In the genomic region with DNA sequence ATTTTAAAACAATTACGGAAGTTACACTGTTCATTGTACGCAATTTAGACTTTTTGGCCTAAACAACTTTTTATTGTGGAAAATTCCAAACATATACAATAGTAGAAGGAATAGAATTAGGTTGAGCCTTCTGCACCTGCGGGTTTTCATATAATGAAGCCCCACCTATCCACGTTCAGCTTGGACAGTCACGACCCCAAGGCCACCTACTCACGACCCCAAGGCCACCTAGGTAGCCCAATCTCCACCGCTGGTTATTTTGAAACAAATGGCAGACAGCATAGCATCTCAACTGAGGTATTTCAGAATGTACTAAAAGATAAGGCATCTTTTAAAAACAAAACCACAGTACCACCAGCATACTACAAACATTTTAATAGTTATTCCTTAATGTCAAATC, we compare ENCODE assay signal across 8 cellular contexts. TPM values are rescaled to one million over a fixed set of nuclear protein-coding genes. Genes with fewer than 3 reads are reported as not detected.
DNase-seq lines count a peak whose midpoint lies in the region; ATAC-seq, FAIRE-seq and TF ChIP-seq lines count a peak whose summit lies in the region.

No MANE protein-coding gene starts in this region.

- H3K27me3 ChIP-seq in IMR-90 (ENCODE audit: control insufficient read depth, insufficient read depth, low read length) (no peaks in the 10 kb centered on the region), muscle layer of colon (ENCODE audit: control insufficient read depth in 1 of 2, insufficient read depth in 2 of 2, low read length in 2 of 2) (no peaks in the 10 kb centered on the region)

- in situ Hi-C loops in IMR-90 (cut with MboI; ENCODE audit: low sequenced_read_pairs) = no loop called here

- peak overlapping the region; percentile 97 for H2BK120ac ChIP-seq in IMR-90 (ENCODE audit: low read depth, low read length)

- H2BK5ac ChIP-seq in IMR-90 (ENCODE audit: low read depth, low read length, poor library complexity, severe bottlenecking) = peak overlapping the region; percentile 61

- no peaks in the 10 kb centered on the region; the same call in 1 of the 2 replicates for H3K36me3 ChIP-seq in IMR-90 (ENCODE audit: control insufficient read depth, insufficient read depth, low read length)
- H3K36me3 ChIP-seq in muscle layer of colon (ENCODE audit: insufficient read depth, low read length) = no peaks in the 10 kb centered on the region

- ATAC-seq in A549 (no peak), IMR-90 (ENCODE audit: low read depth) (no peak), HG02884 (IDR thresholded peaks at IDR 0.05; ENCODE audit: unreplicated experiment) (no peak)

- H3K9ac ChIP-seq in IMR-90 (ENCODE audit: low read depth, low read length) (peak overlapping the region; percentile 87), muscle layer of colon (ENCODE audit: low read length) (peak overlapping the region; percentile 66)

- H3K4me1 ChIP-seq in A549 (peaks cover 19% of the 10 kb centered on the region), IMR-90 (ENCODE audit: control insufficient read depth, insufficient read depth, low read length) (peaks cover 29% of the 10 kb centered on the region), muscle layer of colon (ENCODE audit: insufficient read depth, low read length) (peaks cover 47% of the 10 kb centered on the region)

- peaks cover 26% of the 10 kb centered on the region for H3K9me1 ChIP-seq in IMR-90 (ENCODE audit: insufficient read depth, low read length)

- no peak for FAIRE-seq in A549 (lab: Jason Lieb, UNC)

- H3K23ac ChIP-seq in IMR-90 (ENCODE audit: low read depth, low read length) = peak overlapping the region; percentile 97

- H3K9me3 ChIP-seq in A549 (no peaks in the 10 kb centered on the region), IMR-90 (ENCODE audit: control insufficient read depth, insufficient read depth, low read length) (no peaks in the 10 kb centered on the region), muscle layer of colon (ENCODE audit: low read length) (no peaks in the 10 kb centered on the region)

- H3K18ac ChIP-seq in IMR-90 (ENCODE audit: low read depth, low read length) = peak overlapping the region; percentile 42; the same call in 1 of the 2 replicates

- POLR2A ChIA-PET in A549 (lab: Yijun Ruan, JAX) = interaction anchor here (0.9 kb wide), 1 partner anchor 143 kb away, joined by 3 read pairs; no protein-coding TSS in a partner anchor
- POLR2A ChIA-PET in IMR-90 (lab: Charles Lee; ENCODE audit: unreplicated experiment) = no interaction called here

- H3K4ac ChIP-seq in IMR-90 (ENCODE audit: low read depth, low read length) = peak overlapping the region; percentile 99; the same call in 1 of the 2 replicates

- CTCF ChIA-PET in A549 (lab: Yijun Ruan, JAX) = interaction anchor here (0.7 to 4.8 kb wide), 4 partner anchors 10 to 83 kb away, joined by 3 to 23 read pairs (median 3); no protein-coding TSS in a partner anchor
- CTCF ChIA-PET in IMR-90 (lab: Yijun Ruan, JAX) = interaction anchor here (0.5 to 0.8 kb wide), 3 partner anchors 16 to 196 kb away, joined by 3 to 9 read pairs (median 4); a partner anchor contains a TSS

- no peak for TF ChIP-seq POLR2A in A549 (IDR thresholded peaks at IDR 0.05; ENCODE audit: low read length)
- TF ChIP-seq POLR2A in IMR-90 (IDR thresholded peaks at IDR 0.05; ENCODE audit: low read depth, low read length) = no peak

- no peak overlapping the region for H2BK20ac ChIP-seq in IMR-90 (ENCODE audit: low read depth, low read length)

- H2AFZ ChIP-seq in IMR-90 (replicated peaks; ENCODE audit: low read length, poor library complexity) = peak overlapping the region; percentile 98

- intact Hi-C loops in IMR-90 (cut with micrococcal nuclease) = loop anchor here (2.0 kb wide), 1 partner anchor 55 kb away; no protein-coding TSS in a partner anchor

- H3K27ac ChIP-seq in A549 = peak overlapping the region; percentile 74 to 89
- H3K27ac ChIP-seq in IMR-90 (ENCODE audit: insufficient read depth, low read length) = peak overlapping the region; percentile 76
- H3K27ac ChIP-seq in caudate nucleus (ENCODE audit: low read depth, low read length) = peak overlapping the region; percentile 38
- peak overlapping the region; percentile 93 for H3K27ac ChIP-seq in muscle layer of colon (ENCODE audit: low read depth, low read length)

- H2AK9ac ChIP-seq in IMR-90 (replicated peaks; ENCODE audit: low read depth, low read length, poor library complexity) = peak overlapping the region; percentile 99

- H3K56ac ChIP-seq in IMR-90 (ENCODE audit: extremely low read depth, insufficient read depth, low read length) = peak overlapping the region; percentile 96

- dilution Hi-C loops in IMR-90 (cut with HindIII; ENCODE audit: low sequenced_read_pairs, unreplicated experiment) = no loop called here

- H3K79me1 ChIP-seq in IMR-90 (ENCODE audit: low read depth in 1 of 2, low read length in 2 of 2) = peaks cover 20 to 73% of the 10 kb centered on the region in 2 experiments

- H4K5ac ChIP-seq in IMR-90 (ENCODE audit: low read depth, low read length) = no peak overlapping the region

- peak overlapping the region; percentile 89; the same call in 1 of the 3 replicates for H2BK15ac ChIP-seq in IMR-90 (ENCODE audit: low read depth, low read length)

- TF ChIP-seq EP300 in A549 (IDR thresholded peaks at IDR 0.05) = no peak

- BruUV-seq in IMR-90 (replicated peaks; lab: Mats Ljungman, UMichigan) = no TSS peak

- TF ChIP-seq RAD21 in A549 (conservative IDR thresholded peaks at IDR 0.05 in 1 of 2, IDR thresholded peaks at IDR 0.05 in 1 of 2) = no peak
- TF ChIP-seq RAD21 in IMR-90 (IDR thresholded peaks at IDR 0.05; ENCODE audit: low read length) = no peak

- WGBS in A549 (ENCODE audit: missing lambda C conversion rate) = 66% methylated on average over 7 of the region's 7 CpGs
- WGBS in IMR-90 (ENCODE audit: extremely low coverage in 2 of 2, insufficient read length in 1 of 2), 2 experiments = no CpG with 5 or more reads among the region's 7 CpGs

- H3K4me3 ChIP-seq in A549 (peak overlapping the region; percentile 56), IMR-90 (ENCODE audit: insufficient read depth, low read depth, low read length) (peak overlapping the region; percentile 69), muscle layer of colon (ENCODE audit: low read depth in 1 of 2, low read length in 2 of 2) (peak overlapping the region; percentile 83 to 86)

- no peak for TF ChIP-seq CTCF in A549 (IDR thresholded peaks at IDR 0.05)
- no peak for TF ChIP-seq CTCF in IMR-90 (conservative IDR thresholded peaks at IDR 0.05; ENCODE audit: low read depth, low read length)
- TF ChIP-seq CTCF in GM10266 (IDR thresholded peaks at IDR 0.05; ENCODE audit: control insufficient read depth, insufficient read depth, low read depth, missing control alignments) = no peak

- DNase-seq in A549 (ENCODE audit: low read depth in 1 of 2, low spot score in 1 of 2) (no peak), IMR-90 (no peak), caudate nucleus (lab: John Stamatoyannopoulos, UW) (no peak), NCI-H1092 (lab: John Stamatoyannopoulos, UW) (no peak), AML-193 (lab: John Stamatoyannopoulos, UW) (no peak), GM10266 (ENCODE audit: extremely low spot score) (no peak)

- H4K91ac ChIP-seq in IMR-90 (ENCODE audit: insufficient read depth, low read depth, low read length) = peak overlapping the region; percentile 96

- H3K4me2 ChIP-seq in A549 = peak overlapping the region; percentile 87
- peak overlapping the region; percentile 94 for H3K4me2 ChIP-seq in IMR-90 (ENCODE audit: low read depth, low read length)

- H2AK5ac ChIP-seq in IMR-90 (ENCODE audit: low read depth, low read length) = peak overlapping the region; percentile 79; the same call in 1 of the 2 replicates

- H4K8ac ChIP-seq in IMR-90 (ENCODE audit: low read depth in 2 of 2, low read length in 2 of 2) = peak overlapping the region; percentile 82 to 89

- H4K20me1 ChIP-seq in IMR-90 (ENCODE audit: insufficient read depth, low read length) = no peaks in the 10 kb centered on the region

- peak overlapping the region; percentile 97 for H3K14ac ChIP-seq in IMR-90 (replicated peaks; ENCODE audit: low read depth, low read length)

TF ChIP-seq in A549, 52 proteins besides CTCF, POLR2A, EP300 and RAD21 (continues in another document):
- no peak for TF ChIP-seq SMC3 (IDR thresholded peaks at IDR 0.05)

TF ChIP-seq in IMR-90, 13 proteins besides CTCF, POLR2A, EP300 and RAD21 (continues in another document):
- no peak for TF ChIP-seq NFE2L2 (IDR thresholded peaks at IDR 0.05; ENCODE audit: low read depth, low read length)

RNA-seq across cellular contexts. Expression of a gene that starts 0.6 kb away (rescaled TPM):
- polyA plus RNA-seq in A549 (2011; rRNA removed) = 2.5 and 2.6 TPM in 2 replicates
- 2.0 and 2.9 TPM in 2 replicates for polyA plus RNA-seq in A549 (2012; cell fraction: cytosol; rRNA removed)
- 12.0 and 12.8 TPM in 2 replicates for polyA plus RNA-seq in A549 (2012; cell fraction: nucleus; rRNA removed)
- 3.4 to 3.6 TPM (median 3.5 TPM) in 3 replicates for polyA plus RNA-seq in A549 (2017; fragmentation: RNase III; extraction: RNeasy Plus Mini Kit Qiagen cat#74134 plus additional on column Dnase treatment)
- polyA minus RNA-seq in A549 (2011; rRNA and poly(A)+ RNA removed) = 8.2 and 9.3 TPM in 2 replicates
- total RNA-seq in IMR-90 (2012; rRNA removed) = 5.3 and 9.1 TPM in 2 replicates
- 14.9 and 15.8 TPM in 2 replicates for polyA plus RNA-seq in IMR-90 (2012; rRNA removed)
- 6.1 and 7.0 TPM in 2 replicates for polyA plus RNA-seq in IMR-90 (2012; cell fraction: cytosol; rRNA removed)
- 69.7 and 95.5 TPM in 2 replicates for polyA plus RNA-seq in IMR-90 (2012; cell fraction: nucleus; rRNA removed; ENCODE audit: low replicate concordance)

RNA-seq across cellular contexts. Expression of a gene that starts 28.2 kb away (rescaled TPM):
- polyA plus RNA-seq in A549 (2011; rRNA removed) (not detected in 2 replicates), A549 (2017; fragmentation: RNase III; extraction: RNeasy Plus Mini Kit Qiagen cat#74134 plus additional on column Dnase treatment) (not detected in 3 replicates), IMR-90 (2012; rRNA removed) (not detected in 2 replicates)
- polyA plus RNA-seq in A549 (2012; cell fraction: cytosol; rRNA removed) = not detected in 2 replicates
- not detected in 2 replicates for polyA plus RNA-seq in A549 (2012; cell fraction: nucleus; rRNA removed)
- not detected in 2 replicates for polyA minus RNA-seq in A549 (2011; rRNA and poly(A)+ RNA removed)
- total RNA-seq in IMR-90 (2012; rRNA removed) = not detected in 2 replicates
- not detected in 2 replicates for polyA plus RNA-seq in IMR-90 (2012; cell fraction: cytosol; rRNA removed)
- polyA plus RNA-seq in IMR-90 (2012; cell fraction: nucleus; rRNA removed; ENCODE audit: low replicate concordance) = 0.07 and 0.18 TPM in 2 replicates

RNA-seq across cellular contexts. Expression of a gene that starts 58.0 kb away (rescaled TPM):
- 140 and 182 TPM in 2 replicates for polyA plus RNA-seq in A549 (2011; rRNA removed)
- polyA plus RNA-seq in A549 (2012; cell fraction: cytosol; rRNA removed) = 41.0 and 54.6 TPM in 2 replicates
- 60.1 and 65.0 TPM in 2 replicates for polyA plus RNA-seq in A549 (2012; cell fraction: nucleus; rRNA removed)
- 58.7 to 65.8 TPM (median 63.4 TPM) in 3 replicates for polyA plus RNA-seq in A549 (2017; fragmentation: RNase III; extraction: RNeasy Plus Mini Kit Qiagen cat#74134 plus additional on column Dnase treatment)
- 205 and 225 TPM in 2 replicates for polyA minus RNA-seq in A549 (2011; rRNA and poly(A)+ RNA removed)
- total RNA-seq in IMR-90 (2012; rRNA removed) = 83.3 and 148 TPM in 2 replicates
- polyA plus RNA-seq in IMR-90 (2012; rRNA removed) = 122 and 130 TPM in 2 replicates
- 188 and 191 TPM in 2 replicates for polyA plus RNA-seq in IMR-90 (2012; cell fraction: cytosol; rRNA removed)
- polyA plus RNA-seq in IMR-90 (2012; cell fraction: nucleus; rRNA removed; ENCODE audit: low replicate concordance) = 154 and 210 TPM in 2 replicates

Comparison
In these comparisons a context has a peak if more than half of its experiments do, and no peak if none do; other contexts are left out.
1. H3K27ac ChIP-seq: peak in every context shown above with its lines; median percentile 93 in muscle layer of colon; 82 in A549; 76 in IMR-90; 38 in caudate nucleus.